Comparison of ENCODE assay signal across 33 cellular contexts in genomic region chr5:77360969-77361368, GRCh38.
"Had no signal": no experiment of that assay in that cellular context is flagged by ENCODE, and none has a peak within 500 bp of the region (broad histone marks: within the 10 kb centered on the region; RNA-seq: fewer than 3 reads in every experiment).

No MANE protein-coding gene starts in this region.

- DNase-seq: Karpas-422, Kasumi-1, KG1, MM.1S, MV-4-11, NCI-H1048, NCI-H1092, NCI-H1092 treated with DMSO at 0.1 percent for 48 hours, NCI-H1105, NCI-H1105 treated with DMSO at 0.1 percent for 48 hours, NCI-H1417, NCI-H1417 treated with DMSO at 0.1 percent for 48 hours, NCI-H1436, NCI-H1436 treated with DMSO at 0.1 percent for 48 hours, NCI-H146, NCI-H1694, NCI-H1694 treated with DMSO at 0.1 percent for 48 hours, NCI-H187, NCI-H187 treated with DMSO at 0.1 percent for 48 hours, NCI-H1930, NCI-H2029, NCI-H2029 treated with DMSO at 0.1 percent for 48 hours, NCI-H2081, NCI-H2081 treated with DMSO at 0.1 percent for 48 hours, NCI-H2107, NCI-H2171, NCI-H2171 treated with DMSO at 0.1 percent for 48 hours, NCI-H2227 treated with DMSO at 0.1 percent for 48 hours, NCI-H226, NCI-H345, NCI-H446 treated with DMSO at 0.1 percent for 48 hours had no signal

- H3K36me3 ChIP-seq: MG63 had no signal

- H3K27me3 ChIP-seq: MG63 had no signal

- H3K4me3 ChIP-seq: MG63 had no signal

- H3K9me3 ChIP-seq: MG63 had no signal

- H3K27ac ChIP-seq: KMS-11 had no signal
